ENCODE assay signal across 1 cellular context in the genomic region with DNA sequence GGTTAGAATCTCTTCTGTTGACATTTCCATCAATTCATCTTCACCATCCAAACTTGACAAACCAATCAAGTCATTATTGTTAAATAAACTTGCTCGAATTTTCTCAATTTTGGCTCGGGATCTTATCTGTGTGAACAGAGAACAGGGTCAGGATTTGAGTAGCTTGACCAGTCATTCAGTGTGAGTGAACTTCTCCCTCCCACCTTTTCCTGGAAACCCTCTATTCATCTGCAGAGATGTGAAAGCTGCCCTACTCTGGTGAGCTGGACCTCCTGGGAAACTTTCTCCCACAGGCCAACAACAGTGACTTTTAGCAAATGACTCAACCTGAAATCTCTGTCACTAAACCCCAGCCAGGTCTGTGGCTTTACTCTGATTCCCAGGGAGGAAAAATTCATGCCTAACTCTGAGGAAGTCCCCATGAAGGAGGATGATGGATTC.
TF ChIP-seq lines count a peak whose summit lies in the region.

No MANE protein-coding gene starts in this region.

TF ChIP-seq in endothelial cell of umbilical vein, 7 proteins besides CTCF, POLR2A, EP300 and RAD21 (continued from another document):
- TF ChIP-seq GATA2 (IDR thresholded peaks at IDR 0.05; ENCODE audit: insufficient read depth, insufficient read length, low read depth, low read length): no peak
